24 cellular contexts compared by ENCODE assay signal in genomic region chr18:21557607-21558253, GRCh38. TPM values are rescaled to one million over a fixed set of nuclear protein-coding genes. Genes with fewer than 3 reads are reported as not detected.
DNase-seq lines count a peak whose midpoint lies in the region; ATAC-seq, FAIRE-seq and TF ChIP-seq lines count a peak whose summit lies in the region.
"Had no signal": no experiment of that assay in that cellular context is flagged by ENCODE, and none has a peak within 500 bp of the region (broad histone marks: within the 10 kb centered on the region; RNA-seq: fewer than 3 reads in every experiment).

No MANE protein-coding gene starts in this region.

- no peaks in the 10 kb centered on the region for H4K20me1 ChIP-seq in GM12878 (ENCODE audit: control insufficient read depth, insufficient read depth)

- in situ Hi-C loops in GM12878 (cut with MboI) = no loop called here

- no peak for FAIRE-seq in GM12878 (lab: Jason Lieb, UNC)
- no peak for FAIRE-seq in HTR-8/SVneo (lab: Jason Lieb, UNC)

- BruUV-seq in GM12878 (replicated peaks; lab: Mats Ljungman, UMichigan) = TSS peak; percentile 20

- DNase-seq in DMS 273 (lab: John Stamatoyannopoulos, UW; ENCODE audit: unreplicated experiment) (peak; percentile 32), DMS 273 treated with DMSO at 0.1 percent for 48 hours (lab: John Stamatoyannopoulos, UW) (no peak), GM12878 (ENCODE audit: low read depth, low spot score) (no peak), fibroblast of the aortic adventitia (ENCODE audit: low read depth) (peak; percentile 48), thoracic aorta (ENCODE audit: low spot score) (no peak), HT-29 (ENCODE audit: low spot score) (no peak), HTR-8/SVneo (ENCODE audit: insufficient read length, low spot score) (no peak), RPMI8226 (no peak)
- DNase-seq: activated CD4-positive, alpha-beta T cell treated with anti-CD3 and anti-CD28 coated beads for 48 hours; activated CD8-positive, alpha-beta memory T cell treated with anti-CD3 and anti-CD28 coated beads, Interleukin-2, amount 50 U/mL, for 4 hours; activated effector memory CD4-positive, alpha-beta T cell treated with Interleukin-2 at 50 U/mL for 16 hours; adrenal gland; dermis blood vessel endothelial cell; HCEC 1CT; left cardiac atrium; NCI-H1417; NCI-H526 treated with DMSO at 0.1 percent for 48 hours; stimulated activated naive CD4-positive, alpha-beta T cell treated with Interleukin-2 at 50 U/mL for 16 hours; SW 1271; tibial artery had no signal

- POLR2A ChIA-PET in GM12878 (lab: Charles Lee) = interaction anchor here (0.7 kb wide), 1 partner anchor 21 kb away, joined by 3 read pairs; no protein-coding TSS in a partner anchor

- no peak for TF ChIP-seq EP300 in GM12878 (IDR thresholded peaks at IDR 0.05; ENCODE audit: borderline replicate concordance in 1 of 2, control insufficient read depth in 1 of 2, low read depth in 2 of 2, low read length in 2 of 2)

- RAD21 ChIA-PET in GM12878 (lab: Charles Lee; ENCODE audit: unreplicated experiment) = no interaction called here

- SMC1A ChIA-PET in GM12878 (lab: Charles Lee; ENCODE audit: uncharacterized antibody, unreplicated experiment) = interaction anchor here (0.6 kb wide), 2 partner anchors 143 to 1918 kb away, joined by 3 to 4 read pairs; no protein-coding TSS in a partner anchor

- H3K4me2 ChIP-seq in GM12878 (ENCODE audit: control insufficient read depth, insufficient read depth) = no peak overlapping the region

- WGBS in GM12878 (ENCODE audit: insufficient coverage, insufficient replicate concordance, low lambda C conversion rate, missing lambda C conversion rate) = 98% methylated on average over 6 of the region's 6 CpGs

- TF ChIP-seq POLR2A in GM12878 (IDR thresholded peaks at IDR 0.05; ENCODE audit: low read depth, low read length) = no peak

- peaks cover 0 to 22% of the 10 kb centered on the region in 2 experiments; a peak in 3 of 4 replicates for H3K36me3 ChIP-seq in GM12878 (ENCODE audit: control insufficient read depth in 2 of 2, insufficient read depth in 2 of 2, low read length in 1 of 2)
- H3K36me3 ChIP-seq in thoracic aorta = peaks cover 16% of the 10 kb centered on the region

- no peak overlapping the region for H2AFZ ChIP-seq in GM12878 (ENCODE audit: control insufficient read depth, low read depth, low read length)

- intact Hi-C loops in GM12878 (cut with micrococcal nuclease; ENCODE audit: unreplicated experiment) = no loop called here

- no peak overlapping the region for H3K9ac ChIP-seq in GM12878 (ENCODE audit: control insufficient read depth, insufficient read depth, low read length)

- no peaks in the 10 kb centered on the region for H3K27me3 ChIP-seq in GM12878 (replicated peaks in 1 of 2; ENCODE audit: control insufficient read depth in 2 of 2, insufficient read depth in 2 of 2, low read length in 1 of 2)
- H3K27me3 ChIP-seq in thoracic aorta (replicated peaks; ENCODE audit: insufficient read depth) = no peaks in the 10 kb centered on the region
- H3K27me3 ChIP-seq: adrenal gland, cardiac muscle cell, tibial artery had no signal

- no peaks in the 10 kb centered on the region; the same call in 1 of the 2 replicates for H3K79me2 ChIP-seq in GM12878 (ENCODE audit: control insufficient read depth, insufficient read depth, low read length)

- peaks cover under 1% of the 10 kb centered on the region; the same call in 2 of the 3 replicates for H3K9me3 ChIP-seq in GM12878 (replicated peaks; ENCODE audit: control insufficient read depth, insufficient read depth, low read length)
- H3K9me3 ChIP-seq in thoracic aorta = no peaks in the 10 kb centered on the region
- H3K9me3 ChIP-seq: adrenal gland, tibial artery had no signal

- TF ChIP-seq RAD21 in GM12878 (IDR thresholded peaks at IDR 0.05; ENCODE audit: insufficient read depth, low read depth, low read length) = no peak

- H3K4me3 ChIP-seq in GM12878 (no peak overlapping the region), fibroblast of the aortic adventitia (ENCODE audit: low read depth, low read length) (no peak overlapping the region), thoracic aorta (no peak overlapping the region)
- H3K4me3 ChIP-seq: adrenal gland, cardiac muscle cell, skin epidermis, tibial artery had no signal

- no peaks in the 10 kb centered on the region for H3K4me1 ChIP-seq in GM12878 (ENCODE audit: control insufficient read depth, insufficient read depth, low read length)
- H3K4me1 ChIP-seq in thoracic aorta (ENCODE audit: control insufficient read depth in 1 of 2, low read depth in 2 of 2) = peaks cover 0 to 8% of the 10 kb centered on the region in 2 donors
- H3K4me1 ChIP-seq: adrenal gland, tibial artery had no signal

- CTCF ChIA-PET in GM12878 (lab: Yijun Ruan, JAX) = interaction anchor here (1.8 kb wide), 1 partner anchor 8 kb away, joined by 4 read pairs; no protein-coding TSS in a partner anchor

- ATAC-seq in GM12878 (no peak), thoracic aorta (ENCODE audit: insufficient number of reproducible peaks, low FRiP score, low read depth) (no peak)
- ATAC-seq: Right ventricle myocardium inferior had no signal

- TF ChIP-seq CTCF in GM12878 (IDR thresholded peaks at IDR 0.05 in 2 of 3, conservative IDR thresholded peaks at IDR 0.05 in 1 of 3; ENCODE audit: control insufficient read depth in 2 of 3, extremely low read depth in 1 of 3, insufficient read depth in 1 of 3, low read depth in 3 of 3, low read length in 3 of 3) = no peak
- no peak for TF ChIP-seq CTCF in fibroblast of the aortic adventitia (IDR thresholded peaks at IDR 0.05; ENCODE audit: insufficient read depth, low read length)
- no peak for TF ChIP-seq CTCF in thoracic aorta (IDR thresholded peaks at IDR 0.05)

- H3K27ac ChIP-seq in GM12878 (ENCODE audit: control insufficient read depth, insufficient read depth) = no peak overlapping the region
- H3K27ac ChIP-seq in thoracic aorta = peak overlapping the region; percentile 10 to 25
- H3K27ac ChIP-seq: 22Rv1, adrenal gland, cardiac muscle cell, tibial artery had no signal

TF ChIP-seq in GM12878, 131 proteins besides CTCF, POLR2A, EP300 and RAD21 (continues in another document):
- TF ChIP-seq STAT3 (IDR thresholded peaks at IDR 0.05; ENCODE audit: low read depth, low read length) (no peak), MYB (IDR thresholded peaks at IDR 0.05; ENCODE audit: borderline replicate concordance, low read depth, low read length) (no peak), NFYA (IDR thresholded peaks at IDR 0.05; ENCODE audit: borderline replicate concordance, low read depth, low read length) (no peak), RCOR1 (conservative IDR thresholded peaks at IDR 0.05; ENCODE audit: low read depth, low read length) (no peak)

RNA-seq across cellular contexts. Expression of gene ESCO1, which starts 42.8 kb away (rescaled TPM):
- 46.5 and 47.4 TPM in 2 replicates for total RNA-seq in GM12878 (2013; cell fraction: nucleolus; rRNA removed)
- total RNA-seq in GM12878 (2014; rRNA removed) (14.7 and 17.1 TPM in 2 replicates), GM12878 (2014; rRNA removed; fragmentation: Illumina TruSeq; extraction: Trizol) (22.2 and 22.4 TPM in 2 replicates), GM12878 (2021) (11.6 and 13.3 TPM in 2 replicates), fibroblast of the aortic adventitia (ENCODE audit: low replicate concordance) (15.6 and 26.0 TPM in 2 replicates), thoracic aorta (10 to 100 TPM; 10.3 to 22.0 TPM)
- polyA plus RNA-seq in GM12878 (2011; ENCODE audit: low read depth) = 6.1 TPM
- polyA plus RNA-seq in GM12878 (2011; rRNA removed) (15.7 and 29.3 TPM in 2 replicates), GM12878 (2014; fragmentation: Illumina TruSeq; extraction: Trizol) (16.2 and 20.6 TPM in 2 replicates), GM12878 (2014; fragmentation: Nextera tagmentation; extraction: Ambion mirVana) (10 to 100 TPM in 1 of 2 experiments, 1 to 10 TPM in 1; 9.6 to 11.2 TPM), GM12878 (2014; rRNA removed) (10.1 and 11.5 TPM in 2 replicates), GM12878 (2016; fragmentation: Nextera tagmentation; extraction: Ambion mirVana) (10 to 100 TPM in 1 of 2 experiments, 1 to 10 TPM in 1; 8.6 to 10.0 TPM)
- polyA plus RNA-seq in GM12878 (2011; cell fraction: cytosol; rRNA removed) = 4.2 and 4.9 TPM in 2 replicates
- 13.1 and 15.4 TPM in 2 replicates for polyA plus RNA-seq in GM12878 (2011; cell fraction: nucleus; rRNA removed)
- 11.6 and 15.1 TPM in 2 replicates for polyA plus RNA-seq in GM12878 (2012)
- 8.3 and 10.5 TPM in 2 replicates for polyA minus RNA-seq in GM12878 (2011; rRNA and poly(A)+ RNA removed)
- polyA minus RNA-seq in GM12878 (2011; cell fraction: cytosol; rRNA and poly(A)+ RNA removed) = 5.5 and 6.2 TPM in 2 replicates
- 8.6 and 11.2 TPM in 2 replicates for polyA minus RNA-seq in GM12878 (2011; cell fraction: nucleus; rRNA and poly(A)+ RNA removed)
- total RNA-seq in HT-29 (2014; rRNA removed; shearing (Covaris generic)) = 3.3 and 4.2 TPM in 2 replicates

RNA-seq across cellular contexts. Expression of gene SNRPD1, which starts 54.4 kb away (rescaled TPM):
- total RNA-seq in GM12878 (2013; cell fraction: nucleolus; rRNA removed) = 12.8 and 13.2 TPM in 2 replicates
- total RNA-seq in GM12878 (2014; rRNA removed) (52.6 and 75.0 TPM in 2 replicates), GM12878 (2014; rRNA removed; fragmentation: Illumina TruSeq; extraction: Trizol) (244 and 254 TPM in 2 replicates), GM12878 (2021) (143 and 146 TPM in 2 replicates), fibroblast of the aortic adventitia (ENCODE audit: low replicate concordance) (15.1 and 78.2 TPM in 2 replicates), thoracic aorta (1 to 10 TPM; 4.3 to 7.8 TPM)
- polyA plus RNA-seq in GM12878 (2011; ENCODE audit: low read depth) = 67.6 TPM
- polyA plus RNA-seq in GM12878 (2011; rRNA removed) (193 and 309 TPM in 2 replicates), GM12878 (2014; fragmentation: Illumina TruSeq; extraction: Trizol) (201 and 258 TPM in 2 replicates), GM12878 (2014; fragmentation: Nextera tagmentation; extraction: Ambion mirVana) (100 to 1,000 TPM; 842 to 866 TPM), GM12878 (2014; rRNA removed) (110 and 120 TPM in 2 replicates), GM12878 (2016; fragmentation: Nextera tagmentation; extraction: Ambion mirVana) (100 to 1,000 TPM; 569 to 614 TPM)
- polyA plus RNA-seq in GM12878 (2011; cell fraction: cytosol; rRNA removed) = 28.5 and 46.8 TPM in 2 replicates
- 8.9 and 19.6 TPM in 2 replicates for polyA plus RNA-seq in GM12878 (2011; cell fraction: nucleus; rRNA removed)
- polyA plus RNA-seq in GM12878 (2012) = 69.7 and 81.5 TPM in 2 replicates
- polyA minus RNA-seq in GM12878 (2011; rRNA and poly(A)+ RNA removed) = 10.8 and 15.3 TPM in 2 replicates
- 21.1 and 26.8 TPM in 2 replicates for polyA minus RNA-seq in GM12878 (2011; cell fraction: cytosol; rRNA and poly(A)+ RNA removed)
- 5.7 and 12.4 TPM in 2 replicates for polyA minus RNA-seq in GM12878 (2011; cell fraction: nucleus; rRNA and poly(A)+ RNA removed)
- total RNA-seq in HT-29 (2014; rRNA removed; shearing (Covaris generic)) = 23.4 and 26.3 TPM in 2 replicates

Comparison
In these comparisons a context has a peak if more than half of its experiments do, and no peak if none do; other contexts are left out.
1. DNase-seq: peak in DMS 273 (single experiment) and fibroblast of the aortic adventitia (single experiment); none in DMS 273 treated with DMSO at 0.1 percent for 48 hours (single experiment), GM12878 (single experiment), thoracic aorta (single experiment), HT-29 (single experiment), HTR-8/SVneo (single experiment) and RPMI8226 (single experiment).